In the genomic region with DNA sequence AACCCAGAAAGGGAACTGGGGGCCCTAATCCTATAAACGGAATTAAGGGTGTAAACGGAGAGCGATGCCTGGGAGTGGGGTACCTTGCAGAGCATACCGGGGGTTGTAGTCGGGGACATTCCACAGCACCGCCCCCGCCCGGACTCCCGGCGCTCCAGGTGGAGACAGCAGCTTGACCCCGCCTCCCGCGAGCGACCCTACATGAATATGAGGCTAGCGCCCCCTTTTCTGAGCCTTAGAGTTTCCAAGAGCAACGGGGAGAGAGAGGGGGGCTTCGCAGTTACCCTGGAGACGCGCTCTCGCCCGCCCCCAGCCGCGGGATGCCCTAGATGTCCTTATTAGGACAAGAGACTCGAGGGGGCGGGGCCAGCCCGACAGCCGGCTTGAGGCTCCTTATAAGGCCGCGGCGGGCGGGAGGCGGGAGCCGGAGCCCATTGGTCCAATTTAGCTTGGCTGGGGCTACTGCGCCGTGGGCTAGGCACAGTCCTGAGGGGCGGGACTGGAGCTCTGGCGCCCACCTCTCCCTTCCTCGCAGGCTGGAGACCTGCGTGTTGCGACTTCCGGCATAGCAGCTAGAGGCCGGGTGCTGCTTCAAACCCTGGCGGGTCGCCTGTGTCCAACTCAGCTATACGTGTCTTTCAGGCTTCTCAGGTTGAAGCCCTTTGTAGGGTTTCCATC, we compare ENCODE assay signal across 8 cellular contexts. TPM values are rescaled to one million over a fixed set of nuclear protein-coding genes. Genes with fewer than 3 reads are reported as not detected.
A peak's percentile ranks its signal among the peaks of the same experiment; 100 is the strongest.
DNase-seq lines count a peak whose midpoint lies in the region; ATAC-seq and TF ChIP-seq lines count a peak whose summit lies in the region.

No MANE protein-coding gene starts in this region.

- H3K36me3 ChIP-seq in WERI-Rb-1 (peaks cover 72% of the 10 kb centered on the region), mammary epithelial cell (ENCODE audit: insufficient read depth, low read length) (peaks cover 20% of the 10 kb centered on the region), iPS-20b (ENCODE audit: insufficient read depth, low read depth, low read length) (peaks cover 53% of the 10 kb centered on the region)

- H4K20me1 ChIP-seq in mammary epithelial cell (ENCODE audit: insufficient read depth, low read length) = peaks cover 16% of the 10 kb centered on the region

- H3K4me2 ChIP-seq in mammary epithelial cell (ENCODE audit: insufficient read depth, low read depth, low read length) = peak overlapping the region; percentile 94

- H3K9ac ChIP-seq in mammary epithelial cell (ENCODE audit: insufficient read depth, low read length) (peak overlapping the region; percentile 53), iPS-20b (ENCODE audit: low read depth, low read length) (peak overlapping the region; percentile 99)

- H3K27me3 ChIP-seq in WERI-Rb-1 (ENCODE audit: insufficient read depth, low read depth, severe bottlenecking) (no peaks in the 10 kb centered on the region), mammary epithelial cell (ENCODE audit: insufficient read depth, low read length) (no peaks in the 10 kb centered on the region), iPS-20b (ENCODE audit: insufficient read depth, low read length) (no peaks in the 10 kb centered on the region)

- no TSS peak for BruUV-seq in mammary epithelial cell (replicated peaks; lab: Mats Ljungman, UMichigan)

- peak overlapping the region; percentile 95 for H3K4me3 ChIP-seq in AG04449 (ENCODE audit: low read depth, low read length)
- peak overlapping the region; percentile 96 for H3K4me3 ChIP-seq in WERI-Rb-1 (ENCODE audit: low read depth, low read length)
- H3K4me3 ChIP-seq in mammary epithelial cell (replicated peaks in 1 of 3; ENCODE audit: insufficient read depth in 1 of 3, low read depth in 2 of 3, low read length in 3 of 3) = peak overlapping the region; percentile 76 to 97 (median 84)
- peak overlapping the region; percentile 86 for H3K4me3 ChIP-seq in iPS-20b (ENCODE audit: low read length)
- H3K4me3 ChIP-seq in skin epidermis = peak overlapping the region; percentile 80 to 100 (median 98)

- H3K79me2 ChIP-seq in mammary epithelial cell (ENCODE audit: insufficient read depth, low read length) = peaks cover 77% of the 10 kb centered on the region

- CTCF ChIA-PET in AG04449 (lab: Yijun Ruan, JAX) = interaction anchor here (0.6 to 6.0 kb wide), 37 partner anchors 8 to 196 kb away, joined by 3 to 174 read pairs (median 5); partner anchors contain the start of genes CCDC85B, CTSW, EFEMP2 and FIBP
- CTCF ChIA-PET in mammary epithelial cell (lab: Charles Lee; ENCODE audit: low non-redundant PET) = interaction anchor here (0.7 to 1.3 kb wide), 6 partner anchors 12 to 409 kb away, joined by 3 to 25 read pairs (median 6); partner anchors contain the start of genes FIBP and RNASEH2C

- POLR2A ChIA-PET in AG04449 (lab: Yijun Ruan, JAX) = interaction anchor here (0.6 to 5.2 kb wide), 15 partner anchors 9 to 454 kb away, joined by 3 to 103 read pairs (median 6); partner anchors contain the start of genes BANF1, CCDC85B, EFEMP2 and EIF1AD

- 5% methylated on average over 31 of the region's 45 CpGs for whole genome bisulfite sequencing in mammary epithelial cell (ENCODE audit: low coverage, missing lambda C conversion rate)

- H3K27ac ChIP-seq in WERI-Rb-1 (peak overlapping the region; percentile 99), mammary epithelial cell (ENCODE audit: insufficient read depth, low read depth, low read length) (peak overlapping the region; percentile 70), iPS-20b (ENCODE audit: low read length) (peak overlapping the region; percentile 95), skin epidermis (peak overlapping the region; percentile 57 to 99 (median 96))

- H2AFZ ChIP-seq in mammary epithelial cell (ENCODE audit: low read depth, low read length) = peak overlapping the region; percentile 86

- H3K9me3 ChIP-seq in WERI-Rb-1 (ENCODE audit: severe bottlenecking) = no peaks in the 10 kb centered on the region
- no peaks in the 10 kb centered on the region for H3K9me3 ChIP-seq in mammary epithelial cell (replicated peaks; ENCODE audit: insufficient read depth, low read length)
- no peaks in the 10 kb centered on the region for H3K9me3 ChIP-seq in iPS-20b (ENCODE audit: insufficient read depth, low read depth, low read length)

- DNase-seq in AG04449 (ENCODE audit: low read depth, low spot score) (peak; percentile 88), NCI-H2196 treated with DMSO at 0.1 percent for 48 hours (lab: John Stamatoyannopoulos, UW; ENCODE audit: unreplicated experiment) (peak; percentile 99), WERI-Rb-1 (peak; percentile 99), mammary epithelial cell (peak; percentile 93)

- intact Hi-C loops in mammary epithelial cell (cut with micrococcal nuclease) = no loop called here

- dilution Hi-C loops in mammary epithelial cell (cut with HindIII; ENCODE audit: low sequenced_read_pairs) = no loop called here

- in situ Hi-C loops in mammary epithelial cell (cut with MboI; ENCODE audit: low sequenced_read_pairs in 2 of 2) = no loop called here

- peak; percentile 25 for TF ChIP-seq CTCF in AG04449 (IDR thresholded peaks at IDR 0.05; ENCODE audit: insufficient read depth, low read length, missing control alignments)
- no peak for TF ChIP-seq CTCF in WERI-Rb-1 (IDR thresholded peaks at IDR 0.05; ENCODE audit: low read depth, low read length)
- no peak for TF ChIP-seq CTCF in mammary epithelial cell (conservative IDR thresholded peaks at IDR 0.05 in 1 of 2, IDR thresholded peaks at IDR 0.05 in 1 of 2; ENCODE audit: extremely low read depth in 1 of 2, insufficient read depth in 1 of 2, low read depth in 1 of 2, low read length in 2 of 2)

- H3K4me1 ChIP-seq in mammary epithelial cell (ENCODE audit: insufficient read depth, low read length) (peaks cover 35% of the 10 kb centered on the region), iPS-20b (ENCODE audit: insufficient read depth, low read length) (peaks cover 5% of the 10 kb centered on the region; the same call in 1 of the 2 replicates)

- ATAC-seq in GM18907 (IDR thresholded peaks at IDR 0.05; ENCODE audit: unreplicated experiment) = peak; percentile 58
- ATAC-seq in HG03139 (IDR thresholded peaks at IDR 0.05; ENCODE audit: unreplicated experiment) = peak; percentile 40

RNA-seq across cellular contexts. Expression of gene MUS81, which starts 1.0 kb away (rescaled TPM):
- total RNA-seq in mammary epithelial cell = 10 to 100 TPM; 53.8 to 72.7 TPM
- 28.1 TPM for polyA plus RNA-seq in mammary epithelial cell
- 34.7 TPM for polyA minus RNA-seq in mammary epithelial cell

RNA-seq across cellular contexts. Expression of gene CFL1, which starts 1.3 kb away (rescaled TPM):
- 1,000 to 10,000 TPM in 1 of 2 donors, 100 to 1,000 TPM in 1; 768 to 1,348 TPM for total RNA-seq in mammary epithelial cell
- 1,980 TPM for polyA plus RNA-seq in mammary epithelial cell
- 2,514 TPM for polyA minus RNA-seq in mammary epithelial cell

RNA-seq across cellular contexts. Expression of gene EFEMP2, which starts 13.3 kb away (rescaled TPM):
- total RNA-seq in mammary epithelial cell = 10 to 100 TPM in 1 of 2 donors, 1 to 10 TPM in 1; 7.5 to 10.7 TPM
- polyA plus RNA-seq in mammary epithelial cell = 2.4 TPM
- not detected for polyA minus RNA-seq in mammary epithelial cell

RNA-seq across cellular contexts. Expression of gene CTSW, which starts 20.4 kb away (rescaled TPM):
- total RNA-seq in mammary epithelial cell = not detected
- 0.11 TPM for polyA plus RNA-seq in mammary epithelial cell
- not detected for polyA minus RNA-seq in mammary epithelial cell

RNA-seq across cellular contexts. Expression of gene SNX32, which starts 25.5 kb away (rescaled TPM):
- 1 to 10 TPM in 1 of 2 donors, under 1 TPM in 1; 0.85 to 1.5 TPM for total RNA-seq in mammary epithelial cell
- polyA plus RNA-seq in mammary epithelial cell = 0.15 TPM
- polyA minus RNA-seq in mammary epithelial cell = not detected

Comparison
In these comparisons a context has a peak if more than half of its experiments do, and no peak if none do; other contexts are left out.
1. Peak in every context shown above with its lines: DNase-seq, ATAC-seq, H3K4me3 ChIP-seq and H3K27ac ChIP-seq.